8 cellular contexts compared by ENCODE assay signal in genomic region chr10:26755443-26755903, GRCh38. TPM values are rescaled to one million over a fixed set of nuclear protein-coding genes. Genes with fewer than 3 reads are reported as not detected.
DNase-seq lines count a peak whose midpoint lies in the region; ATAC-seq and TF ChIP-seq lines count a peak whose summit lies in the region.

No MANE protein-coding gene starts in this region.

- POLR2A ChIA-PET in activated CD4-positive, alpha-beta memory T cell treated with anti-CD3 and anti-CD28 coated beads for 36 hours (lab: Charles Lee) = no interaction called here

- H3K36me3 Mint-ChIP-seq in activated CD4-positive, alpha-beta memory T cell treated with anti-CD3 and anti-CD28 coated beads for 36 hours = peaks cover 18% of the 10 kb centered on the region
- peaks cover 0 to 18% (median 8%) of the 10 kb centered on the region in 3 donors for H3K36me3 Mint-ChIP-seq in immature natural killer cell

- H3K9me3 ChIP-seq in mucosa of descending colon (no peaks in the 10 kb centered on the region), left ventricle myocardium inferior (replicated peaks) (no peaks in the 10 kb centered on the region)

- H3K36me3 ChIP-seq in mucosa of descending colon (ENCODE audit: low read depth) = no peaks in the 10 kb centered on the region
- H3K36me3 ChIP-seq in left ventricle myocardium inferior = peaks cover 36% of the 10 kb centered on the region

- H3K4me3 Mint-ChIP-seq in activated CD4-positive, alpha-beta memory T cell treated with anti-CD3 and anti-CD28 coated beads for 36 hours = no peak overlapping the region
- H3K4me3 Mint-ChIP-seq in immature natural killer cell = no peak overlapping the region

- CTCF ChIA-PET in activated CD4-positive, alpha-beta memory T cell treated with anti-CD3 and anti-CD28 coated beads for 36 hours (lab: Charles Lee) = interaction anchor here (2.6 kb wide), 1 partner anchor 29 kb away, joined by 18 read pairs; no protein-coding TSS in a partner anchor

- DNase-seq in COLO829 (ENCODE audit: low spot score) (peak; percentile 23), mucosa of descending colon (no peak), left ventricle myocardium inferior (no peak), immature natural killer cell (no peak)
- DNase-seq in activated CD4-positive, alpha-beta memory T cell treated with anti-CD3 and anti-CD28 coated beads for 36 hours = no peak
- DNase-seq in activated T-cell treated with anti-CD3 and anti-CD28 coated beads, Interleukin-2, amount 50 U/mL, for 48 hours = no peak

- TF ChIP-seq CTCF in mucosa of descending colon (IDR thresholded peaks at IDR 0.05) (no peak), left ventricle myocardium inferior (IDR thresholded peaks at IDR 0.05; ENCODE audit: borderline replicate concordance) (no peak)

- no peaks in the 10 kb centered on the region for H3K27me3 ChIP-seq in left ventricle myocardium inferior (ENCODE audit: low read depth)

- H3K4me3 ChIP-seq in mucosa of descending colon (no peak overlapping the region), left ventricle myocardium inferior (no peak overlapping the region)

- H3K9me3 Mint-ChIP-seq in activated CD4-positive, alpha-beta memory T cell treated with anti-CD3 and anti-CD28 coated beads for 36 hours = no peaks in the 10 kb centered on the region
- no peaks in the 10 kb centered on the region for H3K9me3 Mint-ChIP-seq in immature natural killer cell

- peaks cover 6% of the 10 kb centered on the region for H3K4me1 Mint-ChIP-seq in activated CD4-positive, alpha-beta memory T cell treated with anti-CD3 and anti-CD28 coated beads for 36 hours (ENCODE audit: low read depth)
- peaks cover 6 to 49% of the 10 kb centered on the region in 2 donors for H3K4me1 Mint-ChIP-seq in immature natural killer cell

- H3K27ac ChIP-seq in left ventricle myocardium inferior (replicated peaks) = no peak overlapping the region

- no peaks in the 10 kb centered on the region for H3K27me3 Mint-ChIP-seq in activated CD4-positive, alpha-beta memory T cell treated with anti-CD3 and anti-CD28 coated beads for 36 hours
- no peaks in the 10 kb centered on the region for H3K27me3 Mint-ChIP-seq in immature natural killer cell (ENCODE audit: low read depth in 3 of 3)

- ATAC-seq in GM19467 (IDR thresholded peaks at IDR 0.05; ENCODE audit: unreplicated experiment) (peak; percentile 75), HG03439 (IDR thresholded peaks at IDR 0.05; ENCODE audit: unreplicated experiment) (peak; percentile 83), mucosa of descending colon (peak; percentile 32)

- peak overlapping the region; percentile 43 for H3K27ac Mint-ChIP-seq in activated CD4-positive, alpha-beta memory T cell treated with anti-CD3 and anti-CD28 coated beads for 36 hours
- H3K27ac Mint-ChIP-seq in immature natural killer cell = peak overlapping the region in 2 of 6 donors; percentile 62 to 66

- H3K4me1 ChIP-seq in mucosa of descending colon (ENCODE audit: low read depth) (no peaks in the 10 kb centered on the region), left ventricle myocardium inferior (no peaks in the 10 kb centered on the region)

- intact Hi-C loops in activated CD4-positive, alpha-beta memory T cell treated with anti-CD3 and anti-CD28 coated beads for 36 hours (cut with micrococcal nuclease) = no loop called here
- intact Hi-C loops in mucosa of descending colon (cut with DNase I, micrococcal nuclease) (no loop called here), left ventricle myocardium inferior (cut with micrococcal nuclease) (no loop called here)

RNA-seq across cellular contexts. Expression of gene PDSS1, which starts 58.0 kb away (rescaled TPM):
- 10 to 100 TPM; 12.9 to 15.4 TPM for total RNA-seq in activated CD4-positive, alpha-beta memory T cell treated with anti-CD3 and anti-CD28 coated beads for 36 hours
- total RNA-seq in mucosa of descending colon (10 to 100 TPM; 16.0 to 27.9 (median 24.6) TPM), left ventricle myocardium inferior (4.2 TPM)
- polyA plus RNA-seq in immature natural killer cell = 1 to 10 TPM; 2.5 to 4.0 (median 2.7) TPM

Comparison
In these comparisons a context has a peak if more than half of its experiments do, and no peak if none do; other contexts are left out.
1. ATAC-seq: peak in every context shown above with its lines; median percentile 83 in HG03439; 75 in GM19467; 32 in mucosa of descending colon.